8 cellular contexts compared by ENCODE assay signal in genomic region chr18:9102391-9103216, GRCh38. TPM values are rescaled to one million over a fixed set of nuclear protein-coding genes. Genes with fewer than 3 reads are reported as not detected.
DNase-seq lines count a peak whose midpoint lies in the region; ATAC-seq and TF ChIP-seq lines count a peak whose summit lies in the region.

Gene NDUFV2 (plus strand): TSS chr18:9102699. CDS start chr18:9102744, 45 bp downstream.

- H3K27me3 ChIP-seq in lung (ENCODE audit: control insufficient read depth, insufficient read depth): no peaks in the 10 kb centered on the region

- WGBS in lung, 2 donors: 5 to 7% methylated on average over 66 of the region's 66 CpGs

- no peaks in the 10 kb centered on the region for H3K36me3 ChIP-seq in lung (ENCODE audit: control insufficient read depth in 2 of 2, insufficient read depth in 2 of 2, low read length in 2 of 2)

- DNase-seq in COLO668 (lab: John Stamatoyannopoulos, UW; ENCODE audit: unreplicated experiment): peak; percentile 99
- peak; percentile 98 for DNase-seq in HT-29 (ENCODE audit: low spot score)
- peak; percentile 80 for DNase-seq in NK-92 treated with Interleukin-12 subunit alpha and Interleukin-12 subunit beta, amount 100 ng/mL, for 24 hours (lab: John Stamatoyannopoulos, UW)
- peak; percentile 98 for DNase-seq in activated CD8-positive, alpha-beta memory T cell treated with anti-CD3 and anti-CD28 coated beads for 24 hours
- peak; percentile 96 for DNase-seq in effector CD4-positive, alpha-beta T cell
- DNase-seq in lung (ENCODE audit: low spot score): peak; percentile 97
- DNase-seq in stimulated activated CD4-positive, alpha-beta T cell treated with anti-CD3 and anti-CD28 coated beads, TNF-alpha, amount 100 ng/mL, for 24 hours (ENCODE audit: low read depth in 3 of 3): peak; percentile 95 to 98 (median 98)

- H3K4me3 ChIP-seq in lung: peak within 1 kb of the TSS; percentile 88

- no peak for TF ChIP-seq CTCF in lung (IDR thresholded peaks at IDR 0.05; ENCODE audit: control extremely low read depth, extremely low read depth)

- H3K27ac ChIP-seq in lung (ENCODE audit: low read depth in 1 of 2, low read length in 1 of 2): peak within 1 kb of the TSS; percentile 93 to 94

- peaks cover 0 to 27% of the 10 kb centered on the region in 2 donors for H3K4me1 ChIP-seq in lung (ENCODE audit: control insufficient read depth in 2 of 2, insufficient read depth in 2 of 2, low read length in 2 of 2)

- ATAC-seq in GM21360 (IDR thresholded peaks at IDR 0.05; ENCODE audit: unreplicated experiment) (peak; percentile 92), lung (ENCODE audit: insufficient read depth, low FRiP score) (peak; percentile 99)

- H3K9me3 ChIP-seq in lung (ENCODE audit: control insufficient read depth in 2 of 2, insufficient read depth in 1 of 2, low read length in 1 of 2): no peaks in the 10 kb centered on the region

RNA-seq across cellular contexts. Expression of gene NDUFV2, which starts in this region (rescaled TPM):
- 135 and 152 TPM in 2 replicates for total RNA-seq in HT-29 (2014; rRNA removed; shearing (Covaris generic))
- 100 to 1,000 TPM; 130 to 133 TPM for total RNA-seq in lung
- polyA plus RNA-seq in lung: 100 to 1,000 TPM; 154 to 355 TPM

Comparison
In these comparisons a context has a peak if more than half of its experiments do, and no peak if none do; other contexts are left out.
1. Peak in every context shown above with its lines: DNase-seq, ATAC-seq, H3K4me3 ChIP-seq and H3K27ac ChIP-seq.